In genomic region chr3:141399979-141400971, GRCh38 we compare ENCODE assay signal across 9 cellular contexts. TPM values are rescaled to one million over a fixed set of nuclear protein-coding genes. Genes with fewer than 3 reads are reported as not detected.
A peak's percentile ranks its signal among the peaks of the same experiment; 100 is the strongest.
DNase-seq lines count a peak whose midpoint lies in the region; ATAC-seq and TF ChIP-seq lines count a peak whose summit lies in the region.
"Had no signal": no experiment of that assay in that cellular context is flagged by ENCODE, and none has a peak within 500 bp of the region (broad histone marks: within the 10 kb centered on the region; RNA-seq: fewer than 3 reads in every experiment).

No MANE protein-coding gene starts in this region.

- no peak for ATAC-seq in left ventricle myocardium superior
- ATAC-seq in GM21825 (IDR thresholded peaks at IDR 0.05; ENCODE audit: unreplicated experiment), result no peak
- no peak for ATAC-seq in GM21390 (IDR thresholded peaks at IDR 0.05; ENCODE audit: unreplicated experiment)
- ATAC-seq in GM21360 (IDR thresholded peaks at IDR 0.05; ENCODE audit: unreplicated experiment), result no peak

- no peak overlapping the region for H4K8ac ChIP-seq in mesendoderm (ENCODE audit: low read depth, low read length)

- H2BK15ac ChIP-seq in mesendoderm (replicated peaks; ENCODE audit: low read depth), result peak overlapping the region; percentile 65

- H2BK120ac ChIP-seq in mesendoderm (ENCODE audit: low read depth, low read length), result peak overlapping the region; percentile 69

- H3K79me1 ChIP-seq in mesendoderm (ENCODE audit: low read length), result no peaks in the 10 kb centered on the region

- peak overlapping the region; percentile 52 for H3K27ac ChIP-seq in cardiac muscle cell
- H3K27ac ChIP-seq in ascending aorta, result peak overlapping the region; percentile 89 to 99
- H3K27ac ChIP-seq in mesendoderm (ENCODE audit: low read depth, low read length), result peak overlapping the region; percentile 77
- peak overlapping the region; percentile 28 for H3K27ac ChIP-seq in urinary bladder (ENCODE audit: low read depth)

- intact Hi-C loops in left ventricle myocardium superior (cut with micrococcal nuclease), result loop anchor here (2.0 kb wide), 1 partner anchor 39 kb away; no protein-coding TSS in a partner anchor
- intact Hi-C loops in ascending aorta (cut with DNase I), result loop anchor here (5.0 kb wide), 1 partner anchor 52 kb away; no protein-coding TSS in a partner anchor

- H3K56ac ChIP-seq in mesendoderm (ENCODE audit: low read length), result peak overlapping the region; percentile 45

- H3K23ac ChIP-seq in mesendoderm (ENCODE audit: low read length), result no peak overlapping the region

- DNase-seq in cardiac muscle cell (ENCODE audit: low read depth in 1 of 2, low spot score in 1 of 2), result peak in 1 of 2 donors; percentile 42
- no peak for DNase-seq in left ventricle myocardium superior
- DNase-seq in ascending aorta (ENCODE audit: low spot score in 2 of 2), result no peak
- no peak for DNase-seq in mesendoderm
- DNase-seq: NCI-H2227 treated with DMSO at 0.1 percent for 48 hours had no signal

- H3K36me3 ChIP-seq in cardiac muscle cell (peaks cover 4% of the 10 kb centered on the region), ascending aorta (peaks cover 9 to 33% of the 10 kb centered on the region in 2 donors), mesendoderm (ENCODE audit: control insufficient read depth, insufficient read depth, low read length) (no peaks in the 10 kb centered on the region), urinary bladder (ENCODE audit: insufficient read depth) (peaks cover 3% of the 10 kb centered on the region)

- peaks cover 25% of the 10 kb centered on the region for H3K4me1 ChIP-seq in cardiac muscle cell (ENCODE audit: low read depth)
- H3K4me1 ChIP-seq in ascending aorta, result peaks cover 0 to 35% of the 10 kb centered on the region in 2 donors
- H3K4me1 ChIP-seq in mesendoderm (ENCODE audit: control insufficient read depth, low read depth, low read length), result peaks cover 7% of the 10 kb centered on the region
- H3K4me1 ChIP-seq in urinary bladder (ENCODE audit: insufficient read depth), result peaks cover 2% of the 10 kb centered on the region

- peak overlapping the region; percentile 7 for H3K18ac ChIP-seq in mesendoderm (ENCODE audit: low read length)

- no peak overlapping the region for H2AK5ac ChIP-seq in mesendoderm (ENCODE audit: low read length)

- H3K4me3 ChIP-seq in cardiac muscle cell, result no peak overlapping the region
- H3K4me3 ChIP-seq in ascending aorta, result no peak overlapping the region
- no peak overlapping the region for H3K4me3 ChIP-seq in mesendoderm (ENCODE audit: low read length)
- no peak overlapping the region for H3K4me3 ChIP-seq in urinary bladder (ENCODE audit: low read depth, low read length)

- H2BK5ac ChIP-seq in mesendoderm (ENCODE audit: low read length), result peak overlapping the region; percentile 74

- no peak for TF ChIP-seq CTCF in cardiac muscle cell (IDR thresholded peaks at IDR 0.05; ENCODE audit: low read depth, low read length)
- TF ChIP-seq CTCF in ascending aorta (IDR thresholded peaks at IDR 0.05), result no peak

- H3K27me3 ChIP-seq in cardiac muscle cell (no peaks in the 10 kb centered on the region), ascending aorta (no peaks in the 10 kb centered on the region), mesendoderm (ENCODE audit: insufficient read depth, low read length, poor library complexity) (no peaks in the 10 kb centered on the region)

- H3K79me2 ChIP-seq in mesendoderm (ENCODE audit: control insufficient read depth, insufficient read depth, low read length), result no peaks in the 10 kb centered on the region

- peak overlapping the region; percentile 76 for H3K4ac ChIP-seq in mesendoderm (ENCODE audit: low read depth, low read length)

- 100% methylated on average over 1 of the region's 5 CpGs for WGBS in mesendoderm (ENCODE audit: extremely low coverage, insufficient coverage, low lambda C conversion rate)
- WGBS in urinary bladder, result 73% methylated on average over 5 of the region's 5 CpGs

- no peaks in the 10 kb centered on the region for H3K9me3 ChIP-seq in cardiac muscle cell (ENCODE audit: low read depth)
- H3K9me3 ChIP-seq in ascending aorta, result no peaks in the 10 kb centered on the region

- H3K9ac ChIP-seq in mesendoderm (ENCODE audit: low read length), result peak overlapping the region; percentile 31

- H3K4me2 ChIP-seq in mesendoderm (ENCODE audit: low read length), result no peak overlapping the region

- H4K5ac ChIP-seq in mesendoderm (ENCODE audit: low read length), result no peak overlapping the region

RNA-seq across cellular contexts. Expression of gene ZBTB38, which starts 32.0 kb away (rescaled TPM):
- total RNA-seq in cardiac muscle cell (22.5 and 35.9 TPM in 2 replicates), left ventricle myocardium superior (105 TPM), ascending aorta (101 TPM), urinary bladder (124 TPM)
- polyA plus RNA-seq in cardiac muscle cell (12.9 and 20.1 TPM in 2 replicates), urinary bladder (42.4 TPM)
- 20.8 TPM for polyA plus RNA-seq in mesendoderm (2013, experiment 1 of 2)
- 20.5 TPM for polyA plus RNA-seq in mesendoderm (2013, experiment 2 of 2)

Comparison
In these comparisons a context has a peak if more than half of its experiments do, and no peak if none do; other contexts are left out.
1. H3K27ac ChIP-seq: peak in every context shown above with its lines; median percentile 94 in ascending aorta; 77 in mesendoderm; 52 in cardiac muscle cell; 28 in urinary bladder.